9 cellular contexts compared by ENCODE assay signal in genomic region chr2:203650860-203651613, GRCh38. TPM values are rescaled to one million over a fixed set of nuclear protein-coding genes. Genes with fewer than 3 reads are reported as not detected.
A peak's percentile ranks its signal among the peaks of the same experiment; 100 is the strongest.
DNase-seq lines count a peak whose midpoint lies in the region; ATAC-seq and TF ChIP-seq lines count a peak whose summit lies in the region.
"Had no signal": no experiment of that assay in that cellular context is flagged by ENCODE, and none has a peak within 500 bp of the region (broad histone marks: within the 10 kb centered on the region; RNA-seq: fewer than 3 reads in every experiment).

No MANE protein-coding gene starts in this region.

- no CpG with 5 or more reads among the region's 4 CpGs for WGBS in H9 (ENCODE audit: extremely low coverage, insufficient read length, low lambda C conversion rate)
- 14% methylated on average over 3 of the region's 4 CpGs for WGBS in right lobe of liver (ENCODE audit: insufficient coverage, low coverage, low lambda C conversion rate, missing lambda C conversion rate)

- no peak overlapping the region for H4K5ac ChIP-seq in H9 (ENCODE audit: insufficient read length, low read depth, low read length)

- no peak overlapping the region for H3K18ac ChIP-seq in H9 (ENCODE audit: insufficient read length, low read depth, low read length)

- H2BK120ac ChIP-seq in H9 (ENCODE audit: low read depth, low read length, poor library complexity, severe bottlenecking), result no peak overlapping the region

- H3K79me1 ChIP-seq in H9 (ENCODE audit: insufficient read depth, low read depth, low read length, poor library complexity, severe bottlenecking), result no peaks in the 10 kb centered on the region

- H3K27ac Mint-ChIP-seq in H9, result no peak overlapping the region
- no peak overlapping the region for H3K27ac Mint-ChIP-seq in CD8-positive, alpha-beta T cell
- H3K27ac Mint-ChIP-seq: naive B cell had no signal

- intact Hi-C loops in right lobe of liver (cut with DNase I), result loop anchor here in 1 of 2 donors (5.0 kb wide), 1 partner anchor 119 kb away; no protein-coding TSS in a partner anchor
- intact Hi-C loops in CD8-positive, alpha-beta T cell (cut with DNase I, micrococcal nuclease), result loop anchor here in 1 of 2 experiments (2.0 to 5.0 kb wide), 2 partner anchors 131 to 166 kb away; no protein-coding TSS in a partner anchor

- no peak overlapping the region for H3K9ac ChIP-seq in H9 (ENCODE audit: extremely low read depth, insufficient read length, low read length)

- H2AK5ac ChIP-seq in H9 (ENCODE audit: insufficient read length, low read length), result no peak overlapping the region

- H4K91ac ChIP-seq in H9 (ENCODE audit: insufficient read length, low read depth, low read length), result no peak overlapping the region

- H3K4me3 ChIP-seq in cardiac fibroblast (replicated peaks in 1 of 2; ENCODE audit: low read depth in 2 of 2, low read length in 2 of 2) (no peak overlapping the region), right lobe of liver (no peak overlapping the region)
- no peak overlapping the region for H3K4me3 ChIP-seq in CD8-positive, alpha-beta T cell (ENCODE audit: low read depth, low read length)

- H3K14ac ChIP-seq in H9 (ENCODE audit: insufficient read depth, low read length), result no peak overlapping the region

- H3K4me1 ChIP-seq in H9 (ENCODE audit: insufficient read depth, low read length) (no peaks in the 10 kb centered on the region), right lobe of liver (peaks cover 0 to 61% (median 28%) of the 10 kb centered on the region in 4 donors)
- no peaks in the 10 kb centered on the region for H3K4me1 ChIP-seq in CD8-positive, alpha-beta T cell (ENCODE audit: insufficient read depth, low read length)

- no peaks in the 10 kb centered on the region; a peak in 1 of 5 replicates for H3K9me3 Mint-ChIP-seq in H9
- H3K9me3 Mint-ChIP-seq in CD8-positive, alpha-beta T cell, result no peaks in the 10 kb centered on the region

- no peak overlapping the region for H2BK20ac ChIP-seq in H9 (ENCODE audit: low read depth, low read length, poor library complexity, severe bottlenecking)

- no peak overlapping the region for H4K8ac ChIP-seq in H9 (replicated peaks; ENCODE audit: insufficient read length, low read depth, low read length)

- H3K27me3 Mint-ChIP-seq in H9 (ENCODE audit: low read depth), result peaks cover 3% of the 10 kb centered on the region
- H3K27me3 Mint-ChIP-seq in CD8-positive, alpha-beta T cell (ENCODE audit: low read depth), result no peaks in the 10 kb centered on the region

- no peaks in the 10 kb centered on the region for H3K27me3 ChIP-seq in H9 (ENCODE audit: insufficient read depth, low read length)
- H3K27me3 ChIP-seq in right lobe of liver, result no peaks in the 10 kb centered on the region
- no peaks in the 10 kb centered on the region for H3K27me3 ChIP-seq in CD8-positive, alpha-beta T cell (ENCODE audit: insufficient read depth, low read length)

- H3K4me2 ChIP-seq in H9 (ENCODE audit: insufficient read depth, insufficient read length, low read length), result no peak overlapping the region

- no peaks in the 10 kb centered on the region for H4K20me1 ChIP-seq in H9 (ENCODE audit: control insufficient read depth, insufficient read depth, insufficient read length)

- ATAC-seq in right lobe of liver (peak; percentile 75 to 92 (median 80)), HG03342 (IDR thresholded peaks at IDR 0.05; ENCODE audit: unreplicated experiment) (no peak), GM19397 (IDR thresholded peaks at IDR 0.05; ENCODE audit: unreplicated experiment) (no peak)
- no peak for ATAC-seq in CD8-positive, alpha-beta T cell

- no peak overlapping the region for H2BK5ac ChIP-seq in H9 (ENCODE audit: insufficient read length, low read length)

- no peaks in the 10 kb centered on the region for H3K79me2 ChIP-seq in H9 (ENCODE audit: insufficient read depth, low read length)

- H3K9me3 ChIP-seq in H9 (ENCODE audit: control insufficient read depth, low read depth, low read length), result no peaks in the 10 kb centered on the region
- no peaks in the 10 kb centered on the region for H3K9me3 ChIP-seq in right lobe of liver
- no peaks in the 10 kb centered on the region for H3K9me3 ChIP-seq in CD8-positive, alpha-beta T cell (ENCODE audit: low read length)

- no peak overlapping the region for H3K4me3 Mint-ChIP-seq in H9
- H3K4me3 Mint-ChIP-seq in CD8-positive, alpha-beta T cell, result no peak overlapping the region
- H3K4me3 Mint-ChIP-seq: naive B cell had no signal

- no peaks in the 10 kb centered on the region for H3K36me3 ChIP-seq in right lobe of liver
- no peaks in the 10 kb centered on the region for H3K36me3 ChIP-seq in CD8-positive, alpha-beta T cell (ENCODE audit: insufficient read depth, low read length)

- H3T11ph ChIP-seq in H9 (ENCODE audit: low read length), result no peak overlapping the region

- H2AFZ ChIP-seq in H9 (ENCODE audit: low read length), result no peak overlapping the region

- H2BK12ac ChIP-seq in H9 (ENCODE audit: insufficient read length, low read depth, low read length), result no peak overlapping the region

- DNase-seq in D341Med (ENCODE audit: low spot score) (peak; percentile 36), H9 (no peak), NCI-H748 (lab: John Stamatoyannopoulos, UW; ENCODE audit: unreplicated experiment) (peak; percentile 96), cardiac fibroblast (ENCODE audit: low read depth in 2 of 2) (peak; percentile 81 to 82), right lobe of liver (peak in 1 of 3 donors; percentile 78)
- DNase-seq in CD8-positive, alpha-beta T cell, result no peak
- DNase-seq: naive B cell had no signal

- no peak overlapping the region for H3K4ac ChIP-seq in H9 (ENCODE audit: low read depth, low read length)

- H3K4me1 Mint-ChIP-seq in H9, result peaks cover 13 to 15% of the 10 kb centered on the region in 2 experiments
- peaks cover 19% of the 10 kb centered on the region for H3K4me1 Mint-ChIP-seq in CD8-positive, alpha-beta T cell (ENCODE audit: low read depth)

- no peak overlapping the region for H3K23ac ChIP-seq in H9 (ENCODE audit: insufficient read length, low read depth, low read length)

- H2BK15ac ChIP-seq in H9 (ENCODE audit: low read depth, low read length), result no peak overlapping the region

- no peak overlapping the region for H3K27ac ChIP-seq in H9 (ENCODE audit: insufficient read length, low read depth, low read length)
- H3K27ac ChIP-seq in right lobe of liver, result peak overlapping the region; percentile 57 to 84 (median 78)
- H3K27ac ChIP-seq in CD8-positive, alpha-beta T cell (ENCODE audit: low read depth, low read length), result no peak overlapping the region

- CTCF ChIA-PET in CD8-positive, alpha-beta T cell (lab: Charles Lee), result interaction anchor here (1.1 to 1.6 kb wide), 3 partner anchors 26 to 260 kb away, joined by 3 to 6 read pairs (median 4); no protein-coding TSS in a partner anchor

- H3K56ac ChIP-seq in H9 (ENCODE audit: insufficient read length, low read depth, low read length), result no peak overlapping the region

- POLR2A ChIA-PET in CD8-positive, alpha-beta T cell (lab: Charles Lee), result interaction anchor here (0.6 kb wide), 1 partner anchor 715 kb away, joined by 3 read pairs; no protein-coding TSS in a partner anchor

- no peaks in the 10 kb centered on the region for H3K23me2 ChIP-seq in H9 (ENCODE audit: insufficient read length, low read depth, low read length, poor library complexity, severe bottlenecking)

- no peak for TF ChIP-seq POLR2A in right lobe of liver (IDR thresholded peaks at IDR 0.05)

- H3K36me3 Mint-ChIP-seq in H9 (ENCODE audit: insufficient read depth in 1 of 3, low read depth in 3 of 3), result peaks cover 0 to 6% (median 3%) of the 10 kb centered on the region in 3 experiments; a peak in 1 of 7 replicates
- H3K36me3 Mint-ChIP-seq in CD8-positive, alpha-beta T cell, result no peaks in the 10 kb centered on the region
- H3K36me3 Mint-ChIP-seq: naive B cell had no signal

- TF ChIP-seq CTCF in H9 (conservative IDR thresholded peaks at IDR 0.05) (peak; percentile 53; the same call in 2 of the 3 replicates), cardiac fibroblast (IDR thresholded peaks at IDR 0.05; ENCODE audit: low read depth, low read length) (peak; percentile 22), right lobe of liver (IDR thresholded peaks at IDR 0.05) (peak; percentile 46 to 85 (median 60))
- no peak for TF ChIP-seq CTCF in CD8-positive, alpha-beta T cell (IDR thresholded peaks at IDR 0.05)

RNA-seq across cellular contexts. Expression of gene CD28, which starts 55.4 kb away (rescaled TPM):
- total RNA-seq in H9 (2021) (not detected in 2 replicates), right lobe of liver (1 to 10 TPM in 1 of 6 experiments, under 1 TPM in 5; 0.16 to 1.6 (median 0.46) TPM)
- total RNA-seq in CD8-positive, alpha-beta T cell, result 10 to 100 TPM; 78.4 to 80.7 TPM

Comparison
In these comparisons a context has a peak if more than half of its experiments do, and no peak if none do; other contexts are left out.
1. DNase-seq: peak in D341Med (single experiment), NCI-H748 (single experiment) and cardiac fibroblast (2 of 2); none in H9 (single experiment) and CD8-positive, alpha-beta T cell (0 of 7).
2. H3K27ac ChIP-seq: peak in right lobe of liver (3 of 3); none in H9 (single experiment) and CD8-positive, alpha-beta T cell (single experiment).
3. ATAC-seq: peak in right lobe of liver (4 of 4); none in HG03342 (single experiment), GM19397 (single experiment) and CD8-positive, alpha-beta T cell (single experiment).
4. RNA of gene CD28, which starts 55.4 kb away (total RNA-seq): 78.4 to 80.7 TPM in CD8-positive, alpha-beta T cell; 0.16 to 1.6 TPM in right lobe of liver and not detected in H9; every median in the first group is over 10 times any median in the second.